Comparison of ENCODE assay signal across 27 cellular contexts in the genomic region with DNA sequence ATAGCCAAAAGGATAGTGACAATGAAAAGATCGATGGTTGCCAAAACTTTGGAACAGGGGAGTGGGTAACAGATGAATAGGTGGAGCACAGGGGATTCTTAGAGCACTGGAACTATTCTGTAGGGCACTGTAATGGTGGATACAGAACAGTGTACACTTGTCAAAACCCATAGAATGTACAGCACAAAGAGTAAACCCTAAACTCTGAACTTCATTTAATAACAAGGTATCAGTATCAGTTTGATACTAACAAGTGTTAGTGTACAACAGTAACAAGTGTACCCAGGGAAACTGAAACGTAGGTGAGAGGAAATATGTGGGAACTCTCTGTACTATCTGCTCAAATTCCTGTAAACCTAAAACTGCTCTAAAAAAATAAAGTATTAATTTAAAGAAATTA.
"Had no signal": no experiment of that assay in that cellular context is flagged by ENCODE, and none has a peak within 500 bp of the region (broad histone marks: within the 10 kb centered on the region; RNA-seq: fewer than 3 reads in every experiment).

No MANE protein-coding gene starts in this region.

- FAIRE-seq: colon, endometrium, frontal cortex had no signal

- H3K4me1 ChIP-seq: colonic mucosa, esophagus muscularis mucosa, esophagus squamous epithelium, foreskin keratinocyte, gastrocnemius medialis, gastroesophageal sphincter had no signal

- H3K36me3 ChIP-seq: colonic mucosa, esophagus muscularis mucosa, esophagus squamous epithelium, gastrocnemius medialis, gastroesophageal sphincter, heart left ventricle, heart right ventricle had no signal

- H3K9me3 Mint-ChIP-seq: dendritic cell treated with granulocyte-macrophage colony-stimulating factor and Interleukin-4, amounts not matched to agents 40 ng/mL and 50 ng/mL, for 4 days; effector memory CD8-positive, alpha-beta T cell had no signal

- DNase-seq: colonic mucosa; cortex of kidney; dermis blood vessel endothelial cell; dorsolateral prefrontal cortex; effector CD4-positive, alpha-beta T cell; effector CD8-positive, alpha-beta T cell; effector memory CD4-positive, alpha-beta T cell; effector memory CD8-positive, alpha-beta T cell; endodermal cell; erythroblast; esophagus squamous epithelium; foreskin keratinocyte; foreskin melanocyte; gastrocnemius medialis; glutamatergic neuron; head of caudate nucleus; heart left ventricle; heart right ventricle had no signal

- H3K4me3 ChIP-seq: colonic mucosa, coronary artery, dorsolateral prefrontal cortex, esophagus muscularis mucosa, esophagus squamous epithelium, gastrocnemius medialis, gastroesophageal sphincter, heart left ventricle, heart right ventricle had no signal

- H3K27me3 ChIP-seq: colonic mucosa, dorsolateral prefrontal cortex, esophagus muscularis mucosa, esophagus squamous epithelium, foreskin keratinocyte, gastrocnemius medialis, gastroesophageal sphincter, heart left ventricle, heart right ventricle had no signal

- ATAC-seq: effector memory CD8-positive, alpha-beta T cell; esophagus mucosa; foreskin keratinocyte; gastrocnemius medialis; gastroesophageal sphincter; heart left ventricle; heart right ventricle had no signal

- H3K27ac ChIP-seq: colonic mucosa, coronary artery, dorsolateral prefrontal cortex, epithelial cell of prostate, esophagus muscularis mucosa, esophagus squamous epithelium, foreskin keratinocyte, gastrocnemius medialis, gastroesophageal sphincter, heart left ventricle, heart right ventricle had no signal

- H3K27me3 Mint-ChIP-seq: dendritic cell treated with granulocyte-macrophage colony-stimulating factor and Interleukin-4, amounts not matched to agents 40 ng/mL and 50 ng/mL, for 4 days had no signal

- H3K4me3 Mint-ChIP-seq: dendritic cell treated with granulocyte-macrophage colony-stimulating factor and Interleukin-4, amounts not matched to agents 40 ng/mL and 50 ng/mL, for 4 days; effector memory CD8-positive, alpha-beta T cell; endodermal cell had no signal

- H3K9me3 ChIP-seq: colonic mucosa, gastrocnemius medialis had no signal

- H3K27ac Mint-ChIP-seq: dendritic cell treated with granulocyte-macrophage colony-stimulating factor and Interleukin-4, amounts not matched to agents 40 ng/mL and 50 ng/mL, for 4 days; effector memory CD8-positive, alpha-beta T cell; endodermal cell had no signal
